Comparison of ENCODE assay signal across 9 cellular contexts in the genomic region with DNA sequence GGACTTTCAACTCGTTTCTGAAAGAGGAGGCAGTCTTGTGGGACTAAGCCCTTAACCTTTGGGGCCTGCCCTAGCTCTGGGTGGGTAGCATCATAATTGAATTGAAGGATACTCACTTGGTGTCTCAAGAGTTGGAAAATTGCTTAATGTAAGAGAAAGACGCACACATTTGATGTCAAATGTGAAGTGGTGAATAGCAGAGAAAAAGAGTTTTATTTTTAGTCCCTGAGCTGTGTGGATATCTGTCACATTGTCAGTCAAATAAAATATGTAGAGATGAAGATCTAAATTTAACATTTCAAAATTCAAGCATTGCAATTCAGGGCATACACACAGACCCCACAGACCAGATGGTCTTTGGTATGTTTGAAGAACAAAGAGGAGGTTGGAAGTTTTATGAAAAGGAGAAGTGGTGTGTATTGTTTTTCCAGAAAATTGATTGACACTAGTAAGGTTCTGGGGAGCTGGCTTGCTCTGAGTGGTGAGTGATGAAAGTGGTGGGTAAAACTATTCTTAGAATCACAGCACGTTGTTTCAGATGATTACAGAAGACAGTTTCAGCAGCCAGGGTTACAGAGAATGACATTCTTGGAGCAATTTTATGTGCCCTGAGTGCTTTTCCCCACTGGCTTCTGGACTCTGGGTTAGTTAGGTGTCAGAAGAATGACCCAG. TPM values are rescaled to one million over a fixed set of nuclear protein-coding genes. Genes with fewer than 3 reads are reported as not detected.
DNase-seq lines count a peak whose midpoint lies in the region; ATAC-seq, FAIRE-seq and TF ChIP-seq lines count a peak whose summit lies in the region.
"Had no signal": no experiment of that assay in that cellular context is flagged by ENCODE, and none has a peak within 500 bp of the region (broad histone marks: within the 10 kb centered on the region; RNA-seq: fewer than 3 reads in every experiment).

No MANE protein-coding gene starts in this region.

- DNase-seq in SKM-1 treated with dmso at 0.1 percent for 144 hours (lab: John Stamatoyannopoulos, UW; ENCODE audit: unreplicated experiment) (peak; percentile 22), left ventricle myocardium inferior (no peak), pancreas (no peak), substantia nigra (lab: John Stamatoyannopoulos, UW) (no peak)
- DNase-seq in stimulated activated naive CD4-positive, alpha-beta T cell (lab: John Stamatoyannopoulos, UW): no peak
- DNase-seq: small intestine had no signal

- intact Hi-C loops in left ventricle myocardium inferior (cut with micrococcal nuclease) (no loop called here), pancreas (cut with DNase I) (no loop called here)

- no peaks in the 10 kb centered on the region for H3K27me3 ChIP-seq in left ventricle myocardium inferior (ENCODE audit: low read depth)
- H3K27me3 ChIP-seq in pancreas: no peaks in the 10 kb centered on the region

- H3K36me3 ChIP-seq in left ventricle myocardium inferior (no peaks in the 10 kb centered on the region), pancreas (no peaks in the 10 kb centered on the region)

- peak overlapping the region; percentile 72 for H3K27ac ChIP-seq in left ventricle myocardium inferior (replicated peaks)
- H3K27ac ChIP-seq in pancreas: no peak overlapping the region
- no peak overlapping the region for H3K27ac ChIP-seq in substantia nigra (ENCODE audit: low read depth, low read length, poor library complexity, severe bottlenecking)

- ATAC-seq in GM18502 (IDR thresholded peaks at IDR 0.05; ENCODE audit: poor library complexity, unreplicated experiment) (peak; percentile 53), HG02642 (IDR thresholded peaks at IDR 0.05; ENCODE audit: poor library complexity, unreplicated experiment) (peak; percentile 45), pancreas (no peak), HG02610 (IDR thresholded peaks at IDR 0.05; ENCODE audit: unreplicated experiment) (no peak)

- no peak for FAIRE-seq in pancreas (lab: Jason Lieb, UNC)
- FAIRE-seq: small intestine had no signal

- TF ChIP-seq CTCF in left ventricle myocardium inferior (IDR thresholded peaks at IDR 0.05; ENCODE audit: borderline replicate concordance) (no peak), pancreas (IDR thresholded peaks at IDR 0.05) (no peak)

- peak overlapping the region; percentile 38 for H3K4me3 ChIP-seq in left ventricle myocardium inferior
- H3K4me3 ChIP-seq in pancreas: no peak overlapping the region

- H3K4me1 ChIP-seq in left ventricle myocardium inferior (peaks cover 20% of the 10 kb centered on the region), pancreas (no peaks in the 10 kb centered on the region)

- H3K9me3 ChIP-seq in left ventricle myocardium inferior (replicated peaks) (no peaks in the 10 kb centered on the region), pancreas (no peaks in the 10 kb centered on the region)

- WGBS in pancreas, 2 donors: 33 to 48% methylated on average over 3 of the region's 3 CpGs

RNA-seq across cellular contexts. Expression of a gene that starts 44.9 kb away (rescaled TPM):
- total RNA-seq in left ventricle myocardium inferior: 5.4 TPM
- total RNA-seq in pancreas: 1 to 10 TPM in 4 of 6 donors, under 1 TPM in 2; 0.88 to 2.7 (median 1.3) TPM
- polyA plus RNA-seq in pancreas: 1 to 10 TPM in 1 of 2 donors, under 1 TPM in 1; 0.68 to 1.3 TPM

Comparison
In these comparisons a context has a peak if more than half of its experiments do, and no peak if none do; other contexts are left out.
1. ATAC-seq: peak in GM18502 (single experiment) and HG02642 (single experiment); none in pancreas (0 of 4) and HG02610 (single experiment).